Comparison of ENCODE assay signal across 30 cellular contexts in the genomic region with DNA sequence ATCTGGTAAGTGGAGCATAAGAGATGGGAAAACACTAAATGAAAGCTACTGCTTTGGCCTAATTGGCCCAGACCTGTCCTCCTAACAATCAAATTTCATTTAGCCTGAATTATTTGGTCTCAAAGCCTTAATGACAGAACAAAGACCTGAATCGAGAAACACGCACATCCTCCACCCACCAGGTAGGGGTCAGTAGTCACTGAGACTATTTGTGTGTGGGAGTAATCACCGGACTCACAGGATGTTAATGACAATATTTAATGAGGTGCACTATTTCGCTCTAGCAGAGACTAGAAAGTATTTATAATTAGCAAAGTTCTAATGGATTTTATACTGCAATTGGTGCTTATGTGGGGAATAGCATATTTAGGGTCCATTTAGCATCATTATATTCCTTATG.
"Had no signal": no experiment of that assay in that cellular context is flagged by ENCODE, and none has a peak within 500 bp of the region (broad histone marks: within the 10 kb centered on the region; RNA-seq: fewer than 3 reads in every experiment).

No MANE protein-coding gene starts in this region.

- DNase-seq: activated CD4-positive, alpha-beta T cell treated with anti-CD3 and anti-CD28 coated beads for 36 hours; activated CD4-positive, alpha-beta T cell treated with anti-CD3 and anti-CD28 coated beads, Interleukin-2, amount 50 U/mL, for 4 hours; activated CD4-positive, CD25-positive, alpha-beta regulatory T cell; activated effector memory CD4-positive, alpha-beta T cell treated with Interleukin-2 at 50 U/mL for 16 hours; activated naive CD4-positive, alpha-beta T cell treated with anti-CD3 and anti-CD28 coated beads for 36 hours; activated naive CD8-positive, alpha-beta T cell treated with anti-CD3 and anti-CD28 coated beads, Interleukin-2, amount 10 ng/mL, durations not matched to agents 7 days and 5 days; activated T-cell treated with anti-CD3 and anti-CD28 coated beads for 4 hours; activated T-cell treated with anti-CD3 and anti-CD28 coated beads, Interleukin-2, amount 50 U/mL, for 72 hours; cerebellar nuclear complex; colonic mucosa; effector CD8-positive, alpha-beta T cell; head of caudate nucleus; kidney glomerular epithelial cell; left lung; lower lobe of right lung; mesenchymal stem cell; naive thymus-derived CD8-positive, alpha-beta T cell; stimulated activated CD4-positive, alpha-beta T cell treated with anti-CD3 and anti-CD28 coated beads, Interleukin-1b, Interleukin-23, amount 100 ng/mL, for 48 hours; stimulated activated CD4-positive, alpha-beta T cell treated with anti-CD3 and anti-CD28 coated beads, Interleukin-4, amount 100 ng/mL, for 4 hours; stimulated activated CD8-positive, alpha-beta memory T cell treated with anti-CD3 and anti-CD28 coated beads, Interleukin-4, amount 100 ng/mL, for 48 hours; stimulated activated naive CD8-positive, alpha-beta T cell treated with anti-CD3 and anti-CD28 coated beads, Interleukin-15, amount 100 ng/mL, for 72 hours; substantia nigra; uterus had no signal

- H3K36me3 Mint-ChIP-seq: activated naive CD8-positive, alpha-beta T cell treated with anti-CD3 and anti-CD28 coated beads, Interleukin-2, amount 10 ng/mL, durations not matched to agents 7 days and 5 days; brain; naive thymus-derived CD8-positive, alpha-beta T cell; stimulated activated memory B cell treated with anti-CD40 and anti-IgM and Interleukin-4, amounts not matched to agents 10 μg/mL and 1 μg/mL and 100 μg/mL, for 72 hours; type B pancreatic cell had no signal

- H3K4me1 ChIP-seq: ascending aorta, colonic mucosa, left lung, lower lobe of right lung, right atrium auricular region, uterus had no signal

- H3K27me3 ChIP-seq: ascending aorta, cardiac muscle cell, colonic mucosa, left lung, right atrium auricular region, uterus had no signal

- H3K27ac ChIP-seq: ascending aorta, cardiac muscle cell, colonic mucosa, left lung, lower lobe of right lung, right atrium auricular region, uterus had no signal

- H3K4me1 Mint-ChIP-seq: stimulated activated memory B cell treated with anti-CD40 and anti-IgM and Interleukin-4, amounts not matched to agents 10 μg/mL and 1 μg/mL and 100 μg/mL, for 72 hours had no signal

- ATAC-seq: activated CD4-positive, alpha-beta T cell treated with anti-CD3 and anti-CD28 coated beads for 36 hours; activated T-cell treated with anti-CD3 and anti-CD28 coated beads, Interleukin-2, amount 50 U/mL, for 72 hours; left lung; lower lobe of right lung; naive thymus-derived CD8-positive, alpha-beta T cell; stimulated activated memory B cell treated with anti-CD40 and anti-IgM and Interleukin-4, amounts not matched to agents 10 μg/mL and 1 μg/mL and 100 μg/mL, for 72 hours; stimulated activated naive CD8-positive, alpha-beta T cell treated with anti-CD3 and anti-CD28 coated beads, Interleukin-15, amount 100 ng/mL, for 72 hours had no signal

- H3K27me3 Mint-ChIP-seq: activated CD4-positive, alpha-beta T cell treated with anti-CD3 and anti-CD28 coated beads for 36 hours; activated naive CD8-positive, alpha-beta T cell treated with anti-CD3 and anti-CD28 coated beads, Interleukin-2, amount 10 ng/mL, durations not matched to agents 7 days and 5 days; brain; stimulated activated naive CD8-positive, alpha-beta T cell treated with anti-CD3 and anti-CD28 coated beads, Interleukin-15, amount 100 ng/mL, for 72 hours; type B pancreatic cell had no signal

- H3K4me2 ChIP-seq: smooth muscle cell had no signal

- H3K4me3 ChIP-seq: ascending aorta, cardiac muscle cell, colonic mucosa, left lung, lower lobe of right lung, right atrium auricular region, smooth muscle cell, uterus had no signal

- H3K4me3 Mint-ChIP-seq: activated CD4-positive, alpha-beta T cell treated with anti-CD3 and anti-CD28 coated beads for 36 hours; activated naive CD4-positive, alpha-beta T cell treated with anti-CD3 and anti-CD28 coated beads for 36 hours; activated naive CD8-positive, alpha-beta T cell treated with anti-CD3 and anti-CD28 coated beads, Interleukin-2, amount 10 ng/mL, durations not matched to agents 7 days and 5 days; activated T-cell treated with anti-CD3 and anti-CD28 coated beads, Interleukin-2, amount 50 U/mL, for 72 hours; brain; naive thymus-derived CD8-positive, alpha-beta T cell; stimulated activated memory B cell treated with anti-CD40 and anti-IgM and Interleukin-4, amounts not matched to agents 10 μg/mL and 1 μg/mL and 100 μg/mL, for 72 hours; stimulated activated naive CD8-positive, alpha-beta T cell treated with anti-CD3 and anti-CD28 coated beads, Interleukin-15, amount 100 ng/mL, for 72 hours; type B pancreatic cell had no signal

- H3K9me3 Mint-ChIP-seq: activated naive CD4-positive, alpha-beta T cell treated with anti-CD3 and anti-CD28 coated beads for 36 hours; activated naive CD8-positive, alpha-beta T cell treated with anti-CD3 and anti-CD28 coated beads, Interleukin-2, amount 10 ng/mL, durations not matched to agents 7 days and 5 days; activated T-cell treated with anti-CD3 and anti-CD28 coated beads, Interleukin-2, amount 50 U/mL, for 72 hours; naive thymus-derived CD8-positive, alpha-beta T cell; stimulated activated memory B cell treated with anti-CD40 and anti-IgM and Interleukin-4, amounts not matched to agents 10 μg/mL and 1 μg/mL and 100 μg/mL, for 72 hours; stimulated activated naive CD8-positive, alpha-beta T cell treated with anti-CD3 and anti-CD28 coated beads, Interleukin-15, amount 100 ng/mL, for 72 hours had no signal

- H3K36me3 ChIP-seq: ascending aorta, cardiac muscle cell, colonic mucosa, left lung, lower lobe of right lung, right atrium auricular region, uterus had no signal

- H3K9me3 ChIP-seq: ascending aorta, colonic mucosa, left lung, lower lobe of right lung, right atrium auricular region, uterus had no signal

- H3K27ac Mint-ChIP-seq: activated CD4-positive, alpha-beta T cell treated with anti-CD3 and anti-CD28 coated beads for 36 hours; activated naive CD4-positive, alpha-beta T cell treated with anti-CD3 and anti-CD28 coated beads for 36 hours; activated naive CD8-positive, alpha-beta T cell treated with anti-CD3 and anti-CD28 coated beads, Interleukin-2, amount 10 ng/mL, durations not matched to agents 7 days and 5 days; activated T-cell treated with anti-CD3 and anti-CD28 coated beads, Interleukin-2, amount 50 U/mL, for 72 hours; naive thymus-derived CD8-positive, alpha-beta T cell; stimulated activated memory B cell treated with anti-CD40 and anti-IgM and Interleukin-4, amounts not matched to agents 10 μg/mL and 1 μg/mL and 100 μg/mL, for 72 hours; type B pancreatic cell had no signal
